Comparison of ENCODE assay signal across 1 cellular context in the genomic region with DNA sequence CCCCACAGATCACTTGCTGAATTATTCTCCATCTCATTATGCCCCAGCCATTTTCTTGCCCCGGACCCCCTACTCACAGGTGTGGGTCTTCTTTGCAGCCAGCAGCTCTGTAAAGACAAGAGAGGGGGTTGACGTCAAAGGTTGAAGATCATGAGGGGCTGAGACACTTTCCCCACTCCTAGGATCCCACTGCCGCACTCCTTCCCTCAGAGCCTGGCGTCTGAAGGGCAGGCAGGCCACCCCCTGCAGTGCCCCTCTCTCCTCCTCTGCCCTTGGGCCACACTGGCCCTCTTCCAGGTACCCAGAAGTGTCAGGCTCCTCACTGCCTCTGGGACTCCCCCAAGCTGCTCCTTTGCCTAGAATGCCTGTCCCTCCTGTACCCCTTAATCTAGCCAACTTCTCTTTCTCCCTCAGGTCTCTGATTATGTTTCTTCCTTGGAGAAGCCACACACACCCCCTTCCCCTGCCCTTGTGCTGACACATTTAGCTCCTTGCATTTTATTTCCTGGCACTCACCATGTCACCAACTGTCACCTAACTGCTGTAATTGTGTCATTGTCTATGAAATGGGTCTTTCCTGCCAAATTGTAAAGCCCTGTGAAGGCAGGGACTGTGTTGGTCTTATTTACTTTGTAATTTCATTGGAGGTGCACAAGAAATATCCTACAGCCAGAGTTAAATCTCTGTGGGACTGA.
TF ChIP-seq lines count a peak whose summit lies in the region.

No MANE protein-coding gene starts in this region.

TF ChIP-seq in GM23338, 12 proteins besides CTCF, POLR2A, EP300 and RAD21 (continued from another document):
- TF ChIP-seq, protein P1, sequence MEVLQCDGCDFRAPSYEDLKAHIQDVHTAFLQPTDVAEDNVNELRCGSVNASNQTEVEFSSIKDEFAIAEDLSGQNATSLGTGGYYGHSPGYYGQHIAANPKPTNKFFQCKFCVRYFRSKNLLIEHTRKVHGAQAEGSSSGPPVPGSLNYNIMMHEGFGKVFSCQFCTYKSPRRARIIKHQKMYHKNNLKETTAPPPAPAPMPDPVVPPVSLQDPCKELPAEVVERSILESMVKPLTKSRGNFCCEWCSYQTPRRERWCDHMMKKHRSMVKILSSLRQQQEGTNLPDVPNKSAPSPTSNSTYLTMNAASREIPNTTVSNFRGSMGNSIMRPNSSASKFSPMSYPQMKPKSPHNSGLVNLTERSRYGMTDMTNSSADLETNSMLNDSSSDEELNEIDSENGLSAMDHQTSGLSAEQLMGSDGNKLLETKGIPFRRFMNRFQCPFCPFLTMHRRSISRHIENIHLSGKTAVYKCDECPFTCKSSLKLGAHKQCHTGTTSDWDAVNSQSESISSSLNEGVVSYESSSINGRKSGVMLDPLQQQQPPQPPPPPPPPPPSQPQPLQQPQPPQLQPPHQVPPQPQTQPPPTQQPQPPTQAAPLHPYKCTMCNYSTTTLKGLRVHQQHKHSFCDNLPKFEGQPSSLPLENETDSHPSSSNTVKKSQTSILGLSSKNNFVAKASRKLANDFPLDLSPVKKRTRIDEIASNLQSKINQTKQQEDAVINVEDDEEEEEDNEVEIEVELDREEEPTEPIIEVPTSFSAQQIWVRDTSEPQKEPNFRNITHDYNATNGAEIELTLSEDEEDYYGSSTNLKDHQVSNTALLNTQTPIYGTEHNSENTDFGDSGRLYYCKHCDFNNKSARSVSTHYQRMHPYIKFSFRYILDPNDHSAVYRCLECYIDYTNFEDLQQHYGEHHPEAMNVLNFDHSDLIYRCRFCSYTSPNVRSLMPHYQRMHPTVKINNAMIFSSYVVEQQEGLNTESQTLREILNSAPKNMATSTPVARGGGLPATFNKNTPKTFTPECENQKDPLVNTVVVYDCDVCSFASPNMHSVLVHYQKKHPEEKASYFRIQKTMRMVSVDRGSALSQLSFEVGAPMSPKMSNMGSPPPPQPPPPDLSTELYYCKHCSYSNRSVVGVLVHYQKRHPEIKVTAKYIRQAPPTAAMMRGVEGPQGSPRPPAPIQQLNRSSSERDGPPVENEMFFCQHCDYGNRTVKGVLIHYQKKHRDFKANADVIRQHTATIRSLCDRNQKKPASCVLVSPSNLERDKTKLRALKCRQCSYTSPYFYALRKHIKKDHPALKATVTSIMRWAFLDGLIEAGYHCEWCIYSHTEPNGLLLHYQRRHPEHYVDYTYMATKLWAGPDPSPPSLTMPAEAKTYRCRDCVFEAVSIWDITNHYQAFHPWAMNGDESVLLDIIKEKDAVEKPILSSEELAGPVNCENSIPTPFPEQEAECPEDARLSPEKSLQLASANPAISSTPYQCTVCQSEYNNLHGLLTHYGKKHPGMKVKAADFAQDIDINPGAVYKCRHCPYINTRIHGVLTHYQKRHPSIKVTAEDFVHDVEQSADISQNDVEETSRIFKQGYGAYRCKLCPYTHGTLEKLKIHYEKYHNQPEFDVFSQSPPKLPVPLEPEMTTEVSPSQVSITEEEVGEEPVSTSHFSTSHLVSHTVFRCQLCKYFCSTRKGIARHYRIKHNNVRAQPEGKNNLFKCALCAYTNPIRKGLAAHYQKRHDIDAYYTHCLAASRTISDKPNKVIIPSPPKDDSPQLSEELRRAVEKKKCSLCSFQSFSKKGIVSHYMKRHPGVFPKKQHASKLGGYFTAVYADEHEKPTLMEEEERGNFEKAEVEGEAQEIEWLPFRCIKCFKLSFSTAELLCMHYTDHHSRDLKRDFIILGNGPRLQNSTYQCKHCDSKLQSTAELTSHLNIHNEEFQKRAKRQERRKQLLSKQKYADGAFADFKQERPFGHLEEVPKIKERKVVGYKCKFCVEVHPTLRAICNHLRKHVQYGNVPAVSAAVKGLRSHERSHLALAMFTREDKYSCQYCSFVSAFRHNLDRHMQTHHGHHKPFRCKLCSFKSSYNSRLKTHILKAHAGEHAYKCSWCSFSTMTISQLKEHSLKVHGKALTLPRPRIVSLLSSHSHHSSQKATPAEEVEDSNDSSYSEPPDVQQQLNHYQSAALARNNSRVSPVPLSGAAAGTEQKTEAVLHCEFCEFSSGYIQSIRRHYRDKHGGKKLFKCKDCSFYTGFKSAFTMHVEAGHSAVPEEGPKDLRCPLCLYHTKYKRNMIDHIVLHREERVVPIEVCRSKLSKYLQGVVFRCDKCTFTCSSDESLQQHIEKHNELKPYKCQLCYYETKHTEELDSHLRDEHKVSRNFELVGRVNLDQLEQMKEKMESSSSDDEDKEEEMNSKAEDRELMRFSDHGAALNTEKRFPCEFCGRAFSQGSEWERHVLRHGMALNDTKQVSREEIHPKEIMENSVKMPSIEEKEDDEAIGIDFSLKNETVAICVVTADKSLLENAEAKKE (CRISPR knock-in tag; IDR thresholded peaks at IDR 0.05) = no peak
- TF ChIP-seq ZNF114 (CRISPR knock-in tag; IDR thresholded peaks at IDR 0.05) (no peak), EZH2phosphoT487 (IDR thresholded peaks at IDR 0.05; ENCODE audit: unreplicated experiment) (no peak), STAT1 (IDR thresholded peaks at IDR 0.05; ENCODE audit: unreplicated experiment) (no peak), NANOG (IDR thresholded peaks at IDR 0.05; ENCODE audit: borderline replicate concordance) (no peak), CREB1 (CRISPR knock-in tag; IDR thresholded peaks at IDR 0.05; ENCODE audit: low read depth) (no peak), JUNB (IDR thresholded peaks at IDR 0.05; ENCODE audit: unreplicated experiment) (no peak), ZNF331 (CRISPR knock-in tag; IDR thresholded peaks at IDR 0.05; ENCODE audit: low read depth) (no peak), POLR2AphosphoS5 (IDR thresholded peaks at IDR 0.05; ENCODE audit: low read depth) (no peak)
- TF ChIP-seq, protein P2, sequence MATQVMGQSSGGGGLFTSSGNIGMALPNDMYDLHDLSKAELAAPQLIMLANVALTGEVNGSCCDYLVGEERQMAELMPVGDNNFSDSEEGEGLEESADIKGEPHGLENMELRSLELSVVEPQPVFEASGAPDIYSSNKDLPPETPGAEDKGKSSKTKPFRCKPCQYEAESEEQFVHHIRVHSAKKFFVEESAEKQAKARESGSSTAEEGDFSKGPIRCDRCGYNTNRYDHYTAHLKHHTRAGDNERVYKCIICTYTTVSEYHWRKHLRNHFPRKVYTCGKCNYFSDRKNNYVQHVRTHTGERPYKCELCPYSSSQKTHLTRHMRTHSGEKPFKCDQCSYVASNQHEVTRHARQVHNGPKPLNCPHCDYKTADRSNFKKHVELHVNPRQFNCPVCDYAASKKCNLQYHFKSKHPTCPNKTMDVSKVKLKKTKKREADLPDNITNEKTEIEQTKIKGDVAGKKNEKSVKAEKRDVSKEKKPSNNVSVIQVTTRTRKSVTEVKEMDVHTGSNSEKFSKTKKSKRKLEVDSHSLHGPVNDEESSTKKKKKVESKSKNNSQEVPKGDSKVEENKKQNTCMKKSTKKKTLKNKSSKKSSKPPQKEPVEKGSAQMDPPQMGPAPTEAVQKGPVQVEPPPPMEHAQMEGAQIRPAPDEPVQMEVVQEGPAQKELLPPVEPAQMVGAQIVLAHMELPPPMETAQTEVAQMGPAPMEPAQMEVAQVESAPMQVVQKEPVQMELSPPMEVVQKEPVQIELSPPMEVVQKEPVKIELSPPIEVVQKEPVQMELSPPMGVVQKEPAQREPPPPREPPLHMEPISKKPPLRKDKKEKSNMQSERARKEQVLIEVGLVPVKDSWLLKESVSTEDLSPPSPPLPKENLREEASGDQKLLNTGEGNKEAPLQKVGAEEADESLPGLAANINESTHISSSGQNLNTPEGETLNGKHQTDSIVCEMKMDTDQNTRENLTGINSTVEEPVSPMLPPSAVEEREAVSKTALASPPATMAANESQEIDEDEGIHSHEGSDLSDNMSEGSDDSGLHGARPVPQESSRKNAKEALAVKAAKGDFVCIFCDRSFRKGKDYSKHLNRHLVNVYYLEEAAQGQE (IDR thresholded peaks at IDR 0.05; ENCODE audit: unreplicated experiment) = no peak
